Comparison of ENCODE assay signal across 24 cellular contexts in the genomic region with DNA sequence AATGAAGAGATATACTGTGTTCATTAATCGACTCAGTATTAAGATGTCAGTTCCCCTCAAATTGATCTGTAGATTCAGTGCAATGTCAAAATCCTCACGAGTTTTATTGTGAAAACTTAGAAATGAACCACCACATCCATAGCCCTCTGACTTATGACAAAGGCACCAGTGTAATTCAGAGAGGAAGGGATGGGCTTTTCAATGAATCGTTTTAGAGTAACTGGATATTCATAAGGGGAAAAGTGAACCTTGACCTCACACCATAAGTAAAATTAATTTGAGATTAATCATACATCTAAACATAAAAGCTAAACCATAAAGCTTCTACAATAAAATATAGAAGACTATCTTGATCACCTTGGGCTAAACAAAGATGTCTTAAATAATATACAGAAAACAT.
"Had no signal": no experiment of that assay in that cellular context is flagged by ENCODE, and none has a peak within 500 bp of the region (broad histone marks: within the 10 kb centered on the region; RNA-seq: fewer than 3 reads in every experiment).

No MANE protein-coding gene starts in this region.

- ATAC-seq: activated CD8-positive, alpha-beta memory T cell treated with anti-CD3 and anti-CD28 coated beads, Interleukin-2, amount 10 ng/mL, durations not matched to agents 7 days and 5 days; activated CD8-positive, alpha-beta T cell treated with anti-CD3 and anti-CD28 coated beads, Interleukin-2, amount 10 ng/mL, durations not matched to agents 7 days and 5 days; activated naive CD8-positive, alpha-beta T cell treated with anti-CD3 and anti-CD28 coated beads, Interleukin-2, amount 50 U/mL, for 24 hours; T-helper 17 cell had no signal

- DNase-seq: activated B cell treated with CpG ODN at 0.5 μM for 24 hours; activated CD4-positive, alpha-beta memory T cell treated with anti-CD3 and anti-CD28 coated beads, Interleukin-2, amount 10 ng/mL, durations not matched to agents 7 days and 5 days; activated CD4-positive, alpha-beta T cell treated with anti-CD3 and anti-CD28 coated beads for 4 hours; activated CD4-positive, alpha-beta T cell treated with anti-CD3 and anti-CD28 coated beads, Interleukin-2, amount 10 ng/mL, durations not matched to agents 24 days and 14 days; activated CD4-positive, alpha-beta T cell treated with anti-CD3 and anti-CD28 coated beads, Interleukin-2, amount 50 U/mL, for 1 hour; activated CD4-positive, alpha-beta T cell treated with anti-CD3 and anti-CD28 coated beads, Interleukin-2, amount 50 U/mL, for 48 hours; activated CD4-positive, CD25-positive, alpha-beta regulatory T cell treated with anti-CD3 and anti-CD28 coated beads, Interleukin-2, amount 50 U/mL, for 72 hours; activated CD8-positive, alpha-beta memory T cell treated with anti-CD3 and anti-CD28 coated beads, Interleukin-2, amount 50 U/mL, for 48 hours; activated CD8-positive, alpha-beta T cell treated with anti-CD3 and anti-CD28 coated beads, Interleukin-2, amount 10 ng/mL, durations not matched to agents 7 days and 5 days; activated effector memory CD4-positive, alpha-beta T cell treated with Interleukin-2 at 50 U/mL for 16 hours; activated gamma-delta T cell; activated naive CD4-positive, alpha-beta T cell treated with anti-CD3 and anti-CD28 coated beads, Interleukin-2, amount 10 ng/mL, durations not matched to agents 7 days and 5 days; activated naive CD4-positive, alpha-beta T cell treated with Interleukin-2 at 50 U/mL for 16 hours; activated naive CD8-positive, alpha-beta T cell treated with anti-CD3 and anti-CD28 coated beads, Interleukin-2, amount 10 ng/mL, durations not matched to agents 7 days and 5 days; activated naive CD8-positive, alpha-beta T cell treated with anti-CD3 and anti-CD28 coated beads, Interleukin-2, amount 50 U/mL, for 24 hours; activated T-cell treated with anti-CD3 and anti-CD28 coated beads, Interleukin-2, amount 50 U/mL, for 24 hours; activated T-cell treated with anti-CD3 and anti-CD28 coated beads, Interleukin-2, amount 50 U/mL, for 48 hours; amygdala; anterior cingulate cortex; caudate nucleus; cerebellar nuclear complex; T-helper 17 cell; T-helper 9 cell had no signal
